16 cellular contexts compared by ENCODE assay signal in genomic region chr12:101909646-101910045, GRCh38. TPM values are rescaled to one million over a fixed set of nuclear protein-coding genes. Genes with fewer than 3 reads are reported as not detected.
A peak's percentile ranks its signal among the peaks of the same experiment; 100 is the strongest.
DNase-seq lines count a peak whose midpoint lies in the region; ATAC-seq, FAIRE-seq and TF ChIP-seq lines count a peak whose summit lies in the region.
"Had no signal": no experiment of that assay in that cellular context is flagged by ENCODE, and none has a peak within 500 bp of the region (broad histone marks: within the 10 kb centered on the region; RNA-seq: fewer than 3 reads in every experiment).

No MANE protein-coding gene starts in this region.

- H4K20me1 ChIP-seq in GM12878 (ENCODE audit: control insufficient read depth, insufficient read depth), result no peaks in the 10 kb centered on the region

- no peaks in the 10 kb centered on the region for H3K9me3 Mint-ChIP-seq in activated CD8-positive, alpha-beta memory T cell treated with anti-CD3 and anti-CD28 coated beads, Interleukin-2, amount 10 ng/mL, durations not matched to agents 7 days and 5 days (ENCODE audit: low read depth)
- H3K9me3 Mint-ChIP-seq: activated CD4-positive, alpha-beta T cell treated with anti-CD3 and anti-CD28 coated beads, Interleukin-2, amount 10 ng/mL, durations not matched to agents 24 days and 14 days; activated T-helper 2 cell treated with anti-CD3 and anti-CD28 coated beads, Interferon-gamma antibody, Interleukin-2, Interleukin-4, amounts not matched to agents 10 μg/mL and 5 μg/mL and 100 μg/mL, durations not matched to agents 14 hours and 24 hours and 36 hours; T-cell had no signal

- no peak for DNase-seq in activated CD8-positive, alpha-beta memory T cell treated with anti-CD3 and anti-CD28 coated beads, Interleukin-2, amount 10 ng/mL, durations not matched to agents 7 days and 5 days
- DNase-seq in activated CD8-positive, alpha-beta memory T cell treated with anti-CD3 and anti-CD28 coated beads, Interleukin-2, amount 50 U/mL, for 48 hours, result no peak
- DNase-seq in GM12878 (ENCODE audit: low read depth, low spot score) (no peak), stomach (no peak), vagina (ENCODE audit: extremely low spot score in 2 of 2) (no peak), lower leg skin (ENCODE audit: low spot score in 2 of 2) (no peak)
- DNase-seq in activated effector memory CD4-positive, alpha-beta T cell treated with anti-CD3 and anti-CD28 coated beads, Interleukin-2, amount 50 U/mL, for 16 hours, result no peak
- DNase-seq: activated CD4-positive, alpha-beta T cell treated with anti-CD3 and anti-CD28 coated beads, Interleukin-2, amount 10 ng/mL, durations not matched to agents 24 days and 14 days; NCI-H2081; stimulated activated CD4-positive, alpha-beta T cell treated with anti-CD3 and anti-CD28 coated beads, Interleukin-12 subunit alpha, Interleukin-12 subunit beta, amount 100 ng/mL, for 4 hours; T-cell had no signal

- no peak for TF ChIP-seq CTCF in GM12878 (IDR thresholded peaks at IDR 0.05 in 2 of 3, conservative IDR thresholded peaks at IDR 0.05 in 1 of 3; ENCODE audit: control insufficient read depth in 2 of 3, extremely low read depth in 1 of 3, insufficient read depth in 1 of 3, low read depth in 3 of 3, low read length in 3 of 3)
- no peak for TF ChIP-seq CTCF in stomach (IDR thresholded peaks at IDR 0.05)
- no peak for TF ChIP-seq CTCF in vagina (IDR thresholded peaks at IDR 0.05)
- no peak for TF ChIP-seq CTCF in lower leg skin (IDR thresholded peaks at IDR 0.05)

- ATAC-seq in activated CD8-positive, alpha-beta memory T cell treated with anti-CD3 and anti-CD28 coated beads, Interleukin-2, amount 10 ng/mL, durations not matched to agents 7 days and 5 days, result no peak
- peak; percentile 41 for ATAC-seq in HG03196 (IDR thresholded peaks at IDR 0.05; ENCODE audit: unreplicated experiment)
- ATAC-seq in GM12878, result peak; percentile 82
- ATAC-seq: T-cell had no signal

- H3K4me1 ChIP-seq in GM12878 (ENCODE audit: control insufficient read depth, insufficient read depth, low read length) (peaks cover 31% of the 10 kb centered on the region), stomach (peaks cover 6 to 24% (median 18%) of the 10 kb centered on the region in 4 donors), vagina (no peaks in the 10 kb centered on the region)

- no peak for TF ChIP-seq POLR2A in GM12878 (IDR thresholded peaks at IDR 0.05; ENCODE audit: low read depth, low read length)
- no peak for TF ChIP-seq POLR2A in stomach (IDR thresholded peaks at IDR 0.05)
- no peak for TF ChIP-seq POLR2A in vagina (IDR thresholded peaks at IDR 0.05)
- no peak for TF ChIP-seq POLR2A in lower leg skin (IDR thresholded peaks at IDR 0.05)

- no peaks in the 10 kb centered on the region for H3K27me3 ChIP-seq in GM12878 (replicated peaks in 1 of 2; ENCODE audit: control insufficient read depth in 2 of 2, insufficient read depth in 2 of 2, low read length in 1 of 2)
- H3K27me3 ChIP-seq in stomach, result no peaks in the 10 kb centered on the region
- no peaks in the 10 kb centered on the region for H3K27me3 ChIP-seq in vagina
- H3K27me3 ChIP-seq: neutrophil had no signal

- H2AFZ ChIP-seq in GM12878 (ENCODE audit: control insufficient read depth, low read depth, low read length), result peak overlapping the region; percentile 66

- TF ChIP-seq EP300 in GM12878 (IDR thresholded peaks at IDR 0.05; ENCODE audit: borderline replicate concordance in 1 of 2, control insufficient read depth in 1 of 2, low read depth in 2 of 2, low read length in 2 of 2) (peak in 1 of 2 experiments; percentile 22; a peak in 1 of 4 replicates), stomach (IDR thresholded peaks at IDR 0.05) (no peak)

- intact Hi-C loops in GM12878 (cut with micrococcal nuclease; ENCODE audit: unreplicated experiment), result no loop called here
- intact Hi-C loops in stomach (cut with DNase I; ENCODE audit: low total_unique reads), result no loop called here
- intact Hi-C loops in vagina (cut with DNase I), result no loop called here
- intact Hi-C loops in lower leg skin (cut with DNase I; ENCODE audit: low total_unique reads), result no loop called here

- H3K9ac ChIP-seq in GM12878 (ENCODE audit: control insufficient read depth, insufficient read depth, low read length), result peak overlapping the region; percentile 16

- RAD21 ChIA-PET in GM12878 (lab: Charles Lee; ENCODE audit: unreplicated experiment), result interaction anchor here (0.7 to 2.2 kb wide), 12 partner anchors 18 to 569 kb away, joined by 3 to 12 read pairs (median 3); partner anchors contain the start of gene DRAM1

- peak overlapping the region; percentile 88 for H3K27ac ChIP-seq in GM12878 (ENCODE audit: control insufficient read depth, insufficient read depth)
- H3K27ac ChIP-seq in stomach, result peak overlapping the region in 4 of 5 donors; percentile 73 to 89 (median 83)
- no peak overlapping the region for H3K27ac ChIP-seq in vagina
- H3K27ac ChIP-seq: neutrophil had no signal

- no peaks in the 10 kb centered on the region for H3K27me3 Mint-ChIP-seq in activated CD8-positive, alpha-beta memory T cell treated with anti-CD3 and anti-CD28 coated beads, Interleukin-2, amount 10 ng/mL, durations not matched to agents 7 days and 5 days
- H3K27me3 Mint-ChIP-seq: activated CD4-positive, alpha-beta T cell treated with anti-CD3 and anti-CD28 coated beads, Interleukin-2, amount 10 ng/mL, durations not matched to agents 24 days and 14 days; T-cell had no signal

- in situ Hi-C loops in GM12878 (cut with MboI), result no loop called here

- POLR2A ChIA-PET in GM12878 (lab: Charles Lee), result interaction anchor here (0.5 to 1.4 kb wide), 6 partner anchors 10 to 422 kb away, joined by 3 to 8 read pairs (median 3); partner anchors contain the start of gene GNPTAB

- 2% methylated on average over 7 of the region's 7 CpGs for WGBS in GM12878 (ENCODE audit: insufficient coverage, insufficient replicate concordance, low lambda C conversion rate, missing lambda C conversion rate)
- 25 to 56% (median 36%) methylated on average over 7 of the region's 7 CpGs for WGBS in stomach, 5 donors
- 75 to 87% methylated on average over 7 of the region's 7 CpGs for WGBS in lower leg skin, 2 donors

- BruUV-seq in GM12878 (replicated peaks; lab: Mats Ljungman, UMichigan), result no TSS peak

- SMC1A ChIA-PET in GM12878 (lab: Charles Lee; ENCODE audit: uncharacterized antibody, unreplicated experiment), result interaction anchor here (0.8 to 6.9 kb wide), 11 partner anchors 10 to 136 kb away, joined by 3 to 35 read pairs (median 4); partner anchors contain the start of gene GNPTAB

- H3K4me2 ChIP-seq in GM12878 (ENCODE audit: control insufficient read depth, insufficient read depth), result peak overlapping the region; percentile 72

- peaks cover 2% of the 10 kb centered on the region; the same call in 1 of the 2 replicates for H3K79me2 ChIP-seq in GM12878 (ENCODE audit: control insufficient read depth, insufficient read depth, low read length)

- peak overlapping the region; percentile 38 for H3K27ac Mint-ChIP-seq in activated CD8-positive, alpha-beta memory T cell treated with anti-CD3 and anti-CD28 coated beads, Interleukin-2, amount 10 ng/mL, durations not matched to agents 7 days and 5 days
- H3K27ac Mint-ChIP-seq: activated CD4-positive, alpha-beta T cell treated with anti-CD3 and anti-CD28 coated beads, Interleukin-2, amount 10 ng/mL, durations not matched to agents 24 days and 14 days; activated T-helper 2 cell treated with anti-CD3 and anti-CD28 coated beads, Interferon-gamma antibody, Interleukin-2, Interleukin-4, amounts not matched to agents 10 μg/mL and 5 μg/mL and 100 μg/mL, durations not matched to agents 14 hours and 24 hours and 36 hours; T-cell had no signal

- CTCF ChIA-PET in activated CD8-positive, alpha-beta memory T cell treated with anti-CD3 and anti-CD28 coated beads, Interleukin-2, amount 10 ng/mL, durations not matched to agents 7 days and 5 days (lab: Charles Lee), result no interaction called here
- CTCF ChIA-PET in GM12878 (lab: Yijun Ruan, JAX), result interaction anchor here (0.8 to 1.8 kb wide), 12 partner anchors 8 to 92 kb away, joined by 3 to 8 read pairs (median 3); partner anchors contain the start of gene GNPTAB

- H3K4me1 Mint-ChIP-seq in activated CD8-positive, alpha-beta memory T cell treated with anti-CD3 and anti-CD28 coated beads, Interleukin-2, amount 10 ng/mL, durations not matched to agents 7 days and 5 days, result peaks cover 7% of the 10 kb centered on the region
- H3K4me1 Mint-ChIP-seq: activated CD4-positive, alpha-beta T cell treated with anti-CD3 and anti-CD28 coated beads, Interleukin-2, amount 10 ng/mL, durations not matched to agents 24 days and 14 days had no signal

- H3K36me3 Mint-ChIP-seq in activated CD8-positive, alpha-beta memory T cell treated with anti-CD3 and anti-CD28 coated beads, Interleukin-2, amount 10 ng/mL, durations not matched to agents 7 days and 5 days, result peaks cover 3% of the 10 kb centered on the region
- H3K36me3 Mint-ChIP-seq: T-cell had no signal

- peak overlapping the region; percentile 70 for H3K4me3 Mint-ChIP-seq in activated CD8-positive, alpha-beta memory T cell treated with anti-CD3 and anti-CD28 coated beads, Interleukin-2, amount 10 ng/mL, durations not matched to agents 7 days and 5 days
- H3K4me3 Mint-ChIP-seq: activated CD4-positive, alpha-beta T cell treated with anti-CD3 and anti-CD28 coated beads, Interleukin-2, amount 10 ng/mL, durations not matched to agents 24 days and 14 days had no signal

- peak overlapping the region; percentile 43; the same call in 1 of the 2 replicates for H3K4me3 ChIP-seq in GM12878
- peak overlapping the region in 2 of 4 donors; percentile 14 to 15 for H3K4me3 ChIP-seq in stomach
- H3K4me3 ChIP-seq in vagina, result no peak overlapping the region
- H3K4me3 ChIP-seq in lower leg skin (ENCODE audit: low read depth, poor library complexity, severe bottlenecking), result no peak overlapping the region

- FAIRE-seq in GM12878 (lab: Jason Lieb, UNC), result no peak
- FAIRE-seq: A204.1, GM12891 had no signal

- no peaks in the 10 kb centered on the region for H3K9me3 ChIP-seq in GM12878 (replicated peaks; ENCODE audit: control insufficient read depth, insufficient read depth, low read length)
- H3K9me3 ChIP-seq in stomach, result no peaks in the 10 kb centered on the region
- no peaks in the 10 kb centered on the region for H3K9me3 ChIP-seq in vagina
- H3K9me3 ChIP-seq: neutrophil had no signal

- H3K36me3 ChIP-seq in GM12878 (ENCODE audit: control insufficient read depth in 2 of 2, insufficient read depth in 2 of 2, low read length in 1 of 2) (peaks cover 2 to 9% of the 10 kb centered on the region in 2 experiments), stomach (peaks cover 0 to 17% (median 13%) of the 10 kb centered on the region in 4 donors), vagina (no peaks in the 10 kb centered on the region)

- no peak for TF ChIP-seq RAD21 in GM12878 (IDR thresholded peaks at IDR 0.05; ENCODE audit: insufficient read depth, low read depth, low read length)

RNA-seq across cellular contexts. Expression of gene DRAM1, which starts 32.3 kb away (rescaled TPM):
- total RNA-seq in activated CD8-positive, alpha-beta memory T cell treated with anti-CD3 and anti-CD28 coated beads, Interleukin-2, amount 10 ng/mL, durations not matched to agents 7 days and 5 days, result 1 to 10 TPM; 5.4 to 7.3 TPM
- 283 and 300 TPM in 2 replicates for total RNA-seq in GM12878 (2013; cell fraction: nucleolus; rRNA removed)
- total RNA-seq in GM12878 (2014; rRNA removed), result 34.0 and 41.1 TPM in 2 replicates
- total RNA-seq in GM12878 (2014; rRNA removed; fragmentation: Illumina TruSeq; extraction: Trizol), result 35.2 and 39.4 TPM in 2 replicates
- 38.7 and 41.6 TPM in 2 replicates for total RNA-seq in GM12878 (2021)
- 17.1 TPM for polyA plus RNA-seq in GM12878 (2011; ENCODE audit: low read depth)
- 58.7 and 67.3 TPM in 2 replicates for polyA plus RNA-seq in GM12878 (2011; rRNA removed)
- polyA plus RNA-seq in GM12878 (2011; cell fraction: cytosol; rRNA removed), result 25.7 and 35.5 TPM in 2 replicates
- polyA plus RNA-seq in GM12878 (2011; cell fraction: nucleus; rRNA removed), result 22.0 and 23.4 TPM in 2 replicates
- polyA plus RNA-seq in GM12878 (2012), result 32.6 and 42.2 TPM in 2 replicates
- 32.9 and 57.7 TPM in 2 replicates for polyA plus RNA-seq in GM12878 (2014; fragmentation: Illumina TruSeq; extraction: Trizol)
- 10 to 100 TPM; 22.4 to 34.8 TPM for polyA plus RNA-seq in GM12878 (2014; fragmentation: Nextera tagmentation; extraction: Ambion mirVana)
- polyA plus RNA-seq in GM12878 (2014; rRNA removed), result 45.9 and 47.2 TPM in 2 replicates
- polyA plus RNA-seq in GM12878 (2016; fragmentation: Nextera tagmentation; extraction: Ambion mirVana), result 10 to 100 TPM; 89.1 to 91.5 TPM
- 76.8 and 90.8 TPM in 2 replicates for polyA minus RNA-seq in GM12878 (2011; rRNA and poly(A)+ RNA removed)
- 12.6 and 17.9 TPM in 2 replicates for polyA minus RNA-seq in GM12878 (2011; cell fraction: cytosol; rRNA and poly(A)+ RNA removed)
- polyA minus RNA-seq in GM12878 (2011; cell fraction: nucleus; rRNA and poly(A)+ RNA removed), result 56.1 and 123 TPM in 2 replicates
- total RNA-seq in stomach, result 10 to 100 TPM in 3 of 5 donors, 1 to 10 TPM in 1, under 1 TPM in 1; 0.89 to 71.8 (median 16.5) TPM
- polyA plus RNA-seq in stomach, result 10 to 100 TPM in 2 of 3 donors, 1 to 10 TPM in 1; 8.2 to 16.3 (median 10.8) TPM
- total RNA-seq in vagina, result 18.9 TPM
- 1 to 10 TPM; 4.5 to 8.1 (median 5.9) TPM for total RNA-seq in lower leg skin
